ENCODE assay signal across 21 cellular contexts in the genomic region with DNA sequence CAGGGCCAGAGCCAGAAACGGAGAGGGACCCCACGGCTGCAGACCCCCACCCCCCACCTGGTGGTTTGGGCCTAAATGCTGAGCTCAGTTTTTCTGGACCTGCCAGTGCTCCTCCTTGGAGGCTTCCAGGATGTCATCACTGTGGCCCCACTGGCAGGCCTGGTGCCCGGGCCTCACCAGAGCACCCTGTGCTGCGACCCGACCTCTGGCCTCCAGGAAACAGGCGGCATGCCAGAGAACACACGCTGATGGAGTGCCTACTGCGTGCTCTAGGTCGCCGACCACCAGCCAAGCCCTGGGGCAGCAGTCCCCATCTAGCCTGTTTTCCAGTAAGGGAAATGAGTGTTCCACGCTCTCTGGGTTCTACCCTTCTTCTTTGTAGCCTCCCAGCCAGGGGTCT. TPM values are rescaled to one million over a fixed set of nuclear protein-coding genes. Genes with fewer than 3 reads are reported as not detected.
DNase-seq lines count a peak whose midpoint lies in the region; ATAC-seq and TF ChIP-seq lines count a peak whose summit lies in the region.
"Had no signal": no experiment of that assay in that cellular context is flagged by ENCODE, and none has a peak within 500 bp of the region (broad histone marks: within the 10 kb centered on the region; RNA-seq: fewer than 3 reads in every experiment).

No MANE protein-coding gene starts in this region.

- no peaks in the 10 kb centered on the region for H3K36me3 ChIP-seq in right atrium auricular region
- H3K36me3 ChIP-seq in mesenchymal stem cell (ENCODE audit: control insufficient read depth in 1 of 2, insufficient read depth in 2 of 2, low read depth in 1 of 2, low read length in 2 of 2) = peaks cover 0 to 60% of the 10 kb centered on the region in 2 experiments
- no peaks in the 10 kb centered on the region for H3K36me3 ChIP-seq in aorta (ENCODE audit: control insufficient read depth in 1 of 2, insufficient read depth in 2 of 2, low read length in 1 of 2)
- H3K36me3 ChIP-seq: SJCRH30 had no signal

- no peak overlapping the region for H3K27ac Mint-ChIP-seq in MCF 10A (ENCODE audit: low read depth, unreplicated experiment)
- H3K27ac Mint-ChIP-seq: CD8-positive, alpha-beta T cell had no signal

- H3K27me3 ChIP-seq in right atrium auricular region = no peaks in the 10 kb centered on the region
- H3K27me3 ChIP-seq in right cardiac atrium (ENCODE audit: control insufficient read depth, insufficient read depth) = no peaks in the 10 kb centered on the region
- H3K27me3 ChIP-seq in mesenchymal stem cell (ENCODE audit: control insufficient read depth in 1 of 2, insufficient read depth in 1 of 2, low read length in 2 of 2) = no peaks in the 10 kb centered on the region
- H3K27me3 ChIP-seq in aorta (ENCODE audit: control insufficient read depth in 1 of 2, insufficient read depth in 2 of 2, low read length in 1 of 2) = no peaks in the 10 kb centered on the region
- H3K27me3 ChIP-seq: SJCRH30 had no signal

- H2BK5ac ChIP-seq in mesenchymal stem cell (ENCODE audit: low read depth, low read length, poor library complexity, severe bottlenecking) = no peak overlapping the region

- ATAC-seq in Right ventricle myocardium superior (ENCODE audit: poor library complexity) = no peak
- ATAC-seq in right cardiac atrium = no peak
- no peak for ATAC-seq in aorta (ENCODE audit: low FRiP score)
- no peak for ATAC-seq in GM21360 (IDR thresholded peaks at IDR 0.05; ENCODE audit: unreplicated experiment)
- ATAC-seq: CD8-positive, alpha-beta T cell had no signal

- H3K4me1 Mint-ChIP-seq in MCF 10A (ENCODE audit: insufficient read depth, unreplicated experiment) = no peaks in the 10 kb centered on the region

- H3K9me3 ChIP-seq in right atrium auricular region (no peaks in the 10 kb centered on the region), right cardiac atrium (ENCODE audit: control insufficient read depth, low read length) (no peaks in the 10 kb centered on the region), mesenchymal stem cell (ENCODE audit: control insufficient read depth, low read length) (no peaks in the 10 kb centered on the region), aorta (ENCODE audit: control insufficient read depth, low read length) (no peaks in the 10 kb centered on the region)

- CTCF ChIA-PET in MCF 10A (lab: Yijun Ruan, JAX) = interaction anchor here (0.6 kb wide), 2 partner anchors 22 to 962 kb away, joined by 3 to 4 read pairs; no protein-coding TSS in a partner anchor

- H3K79me1 ChIP-seq in mesenchymal stem cell (replicated peaks; ENCODE audit: low read length, poor library complexity, severe bottlenecking) = peaks cover 67% of the 10 kb centered on the region

- TF ChIP-seq CTCF in right atrium auricular region (IDR thresholded peaks at IDR 0.05) (no peak), MCF 10A (IDR thresholded peaks at IDR 0.05; ENCODE audit: unreplicated experiment) (no peak)

- no peak overlapping the region for H3K9ac ChIP-seq in mesenchymal stem cell (ENCODE audit: low read length)

- intact Hi-C loops in Right ventricle myocardium superior (cut with DNase I) = no loop called here
- intact Hi-C loops in right cardiac atrium (cut with DNase I) = no loop called here
- intact Hi-C loops in aorta (cut with DNase I) = no loop called here
- intact Hi-C loops in MCF 10A (cut with micrococcal nuclease) = no loop called here

- POLR2A ChIA-PET in MCF 10A (lab: Yijun Ruan, JAX) = no interaction called here

- no peak overlapping the region for H2BK15ac ChIP-seq in mesenchymal stem cell (ENCODE audit: low read depth, poor library complexity, severe bottlenecking)

- no peak overlapping the region for H2AFZ ChIP-seq in mesenchymal stem cell (ENCODE audit: low read depth, low read length)
- H2AFZ ChIP-seq: PC-9 had no signal

- peak overlapping the region; percentile 52 for H4K91ac ChIP-seq in mesenchymal stem cell (ENCODE audit: low read length)

- no peak overlapping the region for H4K8ac ChIP-seq in mesenchymal stem cell (ENCODE audit: low read length)

- 91% methylated on average over 11 of the region's 11 CpGs for WGBS in right cardiac atrium
- 95% methylated on average over 11 of the region's 11 CpGs for WGBS in mesenchymal stem cell
- 94% methylated on average over 11 of the region's 11 CpGs for WGBS in aorta, 2 donors

- H3K9me3 Mint-ChIP-seq in MCF 10A (ENCODE audit: unreplicated experiment) = no peaks in the 10 kb centered on the region
- H3K9me3 Mint-ChIP-seq: CD8-positive, alpha-beta T cell; H9 had no signal

- peak overlapping the region in 1 of 2 experiments; percentile 37 for H3K14ac ChIP-seq in mesenchymal stem cell (ENCODE audit: low read length in 2 of 2)

- H3K27ac ChIP-seq in right atrium auricular region = no peak overlapping the region
- no peak overlapping the region for H3K27ac ChIP-seq in right cardiac atrium (ENCODE audit: low read length)
- H3K27ac ChIP-seq in mesenchymal stem cell (ENCODE audit: low read length, poor library complexity, severe bottlenecking) = no peak overlapping the region
- no peak overlapping the region for H3K27ac ChIP-seq in aorta (ENCODE audit: low read depth in 1 of 2, low read length in 2 of 2)
- H3K27ac ChIP-seq: 22Rv1, PC-9, RWPE1, SJCRH30 had no signal

- DNase-seq in Right ventricle myocardium superior = peak; percentile 37
- no peak for DNase-seq in right atrium auricular region (ENCODE audit: low spot score)
- DNase-seq in right cardiac atrium = peak; percentile 15 to 39 (median 38)
- no peak for DNase-seq in mesenchymal stem cell
- peak; percentile 33 to 53 for DNase-seq in aorta
- DNase-seq in MCF 10A (ENCODE audit: unreplicated experiment) = no peak
- DNase-seq in kidney tubule cell (ENCODE audit: low spot score) = no peak
- DNase-seq: C1 segment of cervical spinal cord; CD8-positive, alpha-beta T cell; DND-41; H9; KG1; NCI-H1092 treated with DMSO at 0.1 percent for 48 hours; NCI-H1436 treated with DMSO at 0.1 percent for 48 hours; NCI-H1930; NCI-H748 treated with DMSO at 0.1 percent for 48 hours; PC-9; SJCRH30 had no signal

- no peak overlapping the region for H2AK5ac ChIP-seq in mesenchymal stem cell (ENCODE audit: low read length, severe bottlenecking)

- no peak overlapping the region for H3K18ac ChIP-seq in mesenchymal stem cell (ENCODE audit: low read depth in 1 of 2, low read length in 2 of 2)

- H2BK12ac ChIP-seq in mesenchymal stem cell (ENCODE audit: low read length in 2 of 2) = no peak overlapping the region

- H3K4ac ChIP-seq in mesenchymal stem cell (ENCODE audit: low read depth in 1 of 2, low read length in 2 of 2) = no peak overlapping the region

- no TSS peak for BruUV-seq in MCF 10A (replicated peaks; lab: Mats Ljungman, UMichigan)

- H3K36me3 Mint-ChIP-seq in MCF 10A (ENCODE audit: insufficient read depth, unreplicated experiment) = peaks cover 12% of the 10 kb centered on the region
- H3K36me3 Mint-ChIP-seq: CD8-positive, alpha-beta T cell had no signal

- peaks cover 0 to 57% of the 10 kb centered on the region in 2 donors for H3K4me1 ChIP-seq in right atrium auricular region
- H3K4me1 ChIP-seq in right cardiac atrium (ENCODE audit: control insufficient read depth, insufficient read depth, low read length) = peaks cover 22% of the 10 kb centered on the region
- H3K4me1 ChIP-seq in mesenchymal stem cell (ENCODE audit: control insufficient read depth, insufficient read depth, low read depth, low read length) = peaks cover 32% of the 10 kb centered on the region
- no peaks in the 10 kb centered on the region for H3K4me1 ChIP-seq in aorta (ENCODE audit: control insufficient read depth in 1 of 2, insufficient read depth in 2 of 2, low read length in 2 of 2)
- H3K4me1 ChIP-seq: SJCRH30 had no signal

- H3K4me3 ChIP-seq in right atrium auricular region (no peak overlapping the region), right cardiac atrium (ENCODE audit: low read length) (no peak overlapping the region), mesenchymal stem cell (ENCODE audit: insufficient read depth in 1 of 2, low read depth in 1 of 2, low read length in 2 of 2) (no peak overlapping the region), aorta (ENCODE audit: low read length in 2 of 2) (no peak overlapping the region)
- H3K4me3 ChIP-seq: PC-9, SJCRH30 had no signal

- no peak overlapping the region for H3K4me3 Mint-ChIP-seq in MCF 10A (ENCODE audit: unreplicated experiment)
- H3K4me3 Mint-ChIP-seq: CD8-positive, alpha-beta T cell; H9 had no signal

- no peaks in the 10 kb centered on the region for H3K27me3 Mint-ChIP-seq in MCF 10A (ENCODE audit: insufficient read depth, unreplicated experiment)

- H3K4me2 ChIP-seq in mesenchymal stem cell (ENCODE audit: low read length, poor library complexity, severe bottlenecking) = no peak overlapping the region
- H3K4me2 ChIP-seq: PC-9 had no signal

- no peak overlapping the region for H3K23ac ChIP-seq in mesenchymal stem cell (ENCODE audit: low read length in 2 of 2)

- no peak overlapping the region for H2BK120ac ChIP-seq in mesenchymal stem cell (ENCODE audit: low read depth, low read length)

RNA-seq across cellular contexts. Expression of gene HS6ST1, which starts 33.8 kb away (rescaled TPM):
- total RNA-seq in Right ventricle myocardium superior (35.1 TPM), right atrium auricular region (10 to 100 TPM; 19.0 to 25.8 TPM), right cardiac atrium (10 to 100 TPM; 13.3 to 28.4 (median 21.1) TPM), aorta (10 to 100 TPM; 14.7 to 17.4 TPM), MCF 10A (2022) (9.6 and 11.4 TPM in 2 replicates)
- polyA plus RNA-seq in right cardiac atrium (19.8 TPM), aorta (1 to 10 TPM; 3.0 to 3.1 TPM)
- 37.7 TPM for polyA plus RNA-seq in mesenchymal stem cell (2013, experiment 1 of 2)
- polyA plus RNA-seq in mesenchymal stem cell (2013, experiment 2 of 2) = 37.3 TPM

Comparison
In these comparisons a context has a peak if more than half of its experiments do, and no peak if none do; other contexts are left out.
1. DNase-seq: peak in Right ventricle myocardium superior (single experiment), right cardiac atrium (3 of 3) and aorta (2 of 2); none in right atrium auricular region (single experiment), mesenchymal stem cell (single experiment), MCF 10A (single experiment) and kidney tubule cell (single experiment).